In genomic region chr20:50298554-50299324, GRCh38 we compare ENCODE assay signal across 1 cellular context.
TF ChIP-seq lines count a peak whose summit lies in the region.

No MANE protein-coding gene starts in this region.

TF ChIP-seq in K562, 482 proteins besides CTCF, POLR2A, EP300 and RAD21 (continued from another document):
- peak; percentile 72 for TF ChIP-seq DACH1 (IDR thresholded peaks at IDR 0.05; ENCODE audit: partially characterized antibody)
- peak; percentile 36 to 54; a peak in 1 of 4 replicates for TF ChIP-seq MAZ (CRISPR knock-in tag; conservative IDR thresholded peaks at IDR 0.05 in 1 of 2, IDR thresholded peaks at IDR 0.05 in 1 of 2)
- TF ChIP-seq ZNF408 (CRISPR knock-in tag; IDR thresholded peaks at IDR 0.05; ENCODE audit: low read depth), result no peak
- no peak for TF ChIP-seq THAP7 (CRISPR knock-in tag; IDR thresholded peaks at IDR 0.05)
- peak; percentile 63 for TF ChIP-seq SOX6 (IDR thresholded peaks at IDR 0.05)
